In genomic region chr7:50799873-50800272, GRCh38 we compare ENCODE assay signal across 28 cellular contexts.
"Had no signal": no experiment of that assay in that cellular context is flagged by ENCODE, and none has a peak within 500 bp of the region (broad histone marks: within the 10 kb centered on the region; RNA-seq: fewer than 3 reads in every experiment).

No MANE protein-coding gene starts in this region.

- H3K4me1 ChIP-seq: parathyroid adenoma, psoas muscle, right lobe of liver, sigmoid colon, stomach, thyroid gland, tibial nerve, upper lobe of left lung, vagina had no signal

- DNase-seq: nephron progenitor cell; occipital lobe; ovary; posterior cingulate gyrus; psoas muscle; right cardiac atrium; right lobe of liver; sigmoid colon; small intestine; stimulated activated CD4-positive, alpha-beta T cell treated with anti-CD3 and anti-CD28 coated beads, Interleukin-15, amount 100 ng/mL, for 24 hours; stimulated activated CD4-positive, alpha-beta T cell treated with anti-CD3 and anti-CD28 coated beads, Interleukin-2, amount 100 ng/mL, for 24 hours; stimulated activated CD4-positive, alpha-beta T cell treated with anti-CD3 and anti-CD28 coated beads, Interleukin-2, amount 100 ng/mL, for 48 hours; stimulated activated CD4-positive, alpha-beta T cell treated with anti-CD3 and anti-CD28 coated beads, Interleukin-4, amount 100 ng/mL, for 24 hours; stimulated activated naive B cell treated with anti-CD40 and anti-IgM and Interleukin-4, amounts not matched to agents 10 μg/mL and 1 μg/mL and 100 μg/mL, for 72 hours; stimulated activated naive CD4-positive, alpha-beta T cell treated with Interleukin-2 at 50 U/mL for 16 hours; stomach; thyroid gland; trophoblast cell; upper lobe of left lung had no signal

- H3K27me3 ChIP-seq: ovary, right lobe of liver, sigmoid colon, stomach, thyroid gland, tibial nerve, upper lobe of left lung, vagina had no signal

- H3K36me3 ChIP-seq: ovary, right lobe of liver, sigmoid colon, stomach, thoracic aorta, thyroid gland, tibial nerve, upper lobe of left lung, vagina had no signal

- FAIRE-seq: small intestine had no signal

- H3K9ac ChIP-seq: parathyroid adenoma had no signal

- ATAC-seq: natural killer cell treated with Interleukin-12 subunit alpha and Interleukin-12 subunit beta and Interleukin-15 and Interleukin-18, amount 100 ng/mL, for 72 hours; right cardiac atrium; right lobe of liver; stimulated activated effector memory CD8-positive, alpha-beta T cell treated with anti-CD3 and anti-CD28 coated beads, Interleukin-12 subunit alpha, Interleukin-12 subunit beta, amount 100 ng/mL, for 72 hours; stimulated activated naive B cell treated with anti-CD40 and anti-IgM and Interleukin-4, amounts not matched to agents 10 μg/mL and 1 μg/mL and 100 μg/mL, for 72 hours had no signal

- H3K4me1 Mint-ChIP-seq: nephron progenitor cell; stimulated activated effector memory CD8-positive, alpha-beta T cell treated with anti-CD3 and anti-CD28 coated beads, Interleukin-12 subunit alpha, Interleukin-12 subunit beta, amount 100 ng/mL, for 72 hours had no signal

- H2AFZ ChIP-seq: parathyroid adenoma had no signal

- H3K36me3 Mint-ChIP-seq: natural killer cell treated with Interleukin-12 subunit alpha and Interleukin-12 subunit beta and Interleukin-15 and Interleukin-18, amount 100 ng/mL, for 72 hours; stimulated activated effector memory CD8-positive, alpha-beta T cell treated with anti-CD3 and anti-CD28 coated beads, Interleukin-12 subunit alpha, Interleukin-12 subunit beta, amount 100 ng/mL, for 72 hours; stimulated activated naive B cell treated with anti-CD40 and anti-IgM and Interleukin-4, amounts not matched to agents 10 μg/mL and 1 μg/mL and 100 μg/mL, for 72 hours had no signal

- H3K4me3 Mint-ChIP-seq: natural killer cell treated with Interleukin-12 subunit alpha and Interleukin-12 subunit beta and Interleukin-15 and Interleukin-18, amount 100 ng/mL, for 72 hours; nephron progenitor cell; neural crest cell; stimulated activated effector memory CD8-positive, alpha-beta T cell treated with anti-CD3 and anti-CD28 coated beads, Interleukin-12 subunit alpha, Interleukin-12 subunit beta, amount 100 ng/mL, for 72 hours; stimulated activated naive B cell treated with anti-CD40 and anti-IgM and Interleukin-4, amounts not matched to agents 10 μg/mL and 1 μg/mL and 100 μg/mL, for 72 hours; stimulated activated naive CD8-positive, alpha-beta T cell treated with anti-CD3 and anti-CD28 coated beads, Interleukin-15, Interleukin-2, amounts not matched to agents 100 ng/mL and 50 ng/mL, for 24 hours had no signal

- H3K9me3 ChIP-seq: ovary, psoas muscle, right lobe of liver, sigmoid colon, stomach, thoracic aorta, thyroid gland, upper lobe of left lung, vagina had no signal

- H3K27ac ChIP-seq: ovary, parathyroid adenoma, psoas muscle, right lobe of liver, sigmoid colon, stomach, thoracic aorta, thyroid gland, tibial nerve, upper lobe of left lung, vagina had no signal

- H3K4me3 ChIP-seq: ovary, psoas muscle, right lobe of liver, sigmoid colon, stomach, thoracic aorta, thyroid gland, tibial nerve, upper lobe of left lung, vagina had no signal

- H3K27ac Mint-ChIP-seq: natural killer cell treated with Interleukin-12 subunit alpha and Interleukin-12 subunit beta and Interleukin-15 and Interleukin-18, amount 100 ng/mL, for 72 hours; nephron progenitor cell; progenitor cell of endocrine pancreas; stimulated activated effector memory CD8-positive, alpha-beta T cell treated with anti-CD3 and anti-CD28 coated beads, Interleukin-12 subunit alpha, Interleukin-12 subunit beta, amount 100 ng/mL, for 72 hours; stimulated activated naive B cell treated with anti-CD40 and anti-IgM and Interleukin-4, amounts not matched to agents 10 μg/mL and 1 μg/mL and 100 μg/mL, for 72 hours; stimulated activated naive CD8-positive, alpha-beta T cell treated with anti-CD3 and anti-CD28 coated beads, Interleukin-15, Interleukin-2, amounts not matched to agents 100 ng/mL and 50 ng/mL, for 24 hours had no signal

- H3K79me2 ChIP-seq: parathyroid adenoma had no signal

- H3K9me3 Mint-ChIP-seq: natural killer cell treated with Interleukin-12 subunit alpha and Interleukin-12 subunit beta and Interleukin-15 and Interleukin-18, amount 100 ng/mL, for 72 hours; stimulated activated effector memory CD8-positive, alpha-beta T cell treated with anti-CD3 and anti-CD28 coated beads, Interleukin-12 subunit alpha, Interleukin-12 subunit beta, amount 100 ng/mL, for 72 hours; stimulated activated naive CD8-positive, alpha-beta T cell treated with anti-CD3 and anti-CD28 coated beads, Interleukin-15, Interleukin-2, amounts not matched to agents 100 ng/mL and 50 ng/mL, for 24 hours had no signal
